Comparison of ENCODE assay signal across 8 cellular contexts in genomic region chr7:108526768-108527017, GRCh38. TPM values are rescaled to one million over a fixed set of nuclear protein-coding genes. Genes with fewer than 3 reads are reported as not detected.
DNase-seq lines count a peak whose midpoint lies in the region; ATAC-seq and TF ChIP-seq lines count a peak whose summit lies in the region.

No MANE protein-coding gene starts in this region.

- intact Hi-C loops in Right ventricle myocardium inferior (cut with DNase I), result loop anchor here (1.0 kb wide), 1 partner anchor 43 kb away; the partner anchor contains the start of genes DNAJB9 and THAP5
- intact Hi-C loops in uterus (cut with DNase I; ENCODE audit: low total_unique reads), result no loop called here

- H3K36me3 ChIP-seq in cardiac muscle cell (no peaks in the 10 kb centered on the region), brain microvascular endothelial cell (replicated peaks) (no peaks in the 10 kb centered on the region), mesodermal cell (ENCODE audit: control insufficient read depth, insufficient read depth, low read length) (no peaks in the 10 kb centered on the region), uterus (no peaks in the 10 kb centered on the region)

- in situ Hi-C loops in brain microvascular endothelial cell (cut with HindIII; ENCODE audit: low pct_ligation_motif_present, low sequenced_read_pairs), result no loop called here

- TF ChIP-seq CTCF in cardiac muscle cell (IDR thresholded peaks at IDR 0.05; ENCODE audit: low read depth, low read length) (no peak), brain microvascular endothelial cell (IDR thresholded peaks at IDR 0.05; ENCODE audit: low read depth, low read length, missing control alignments) (no peak), uterus (IDR thresholded peaks at IDR 0.05) (no peak), GM20000 (IDR thresholded peaks at IDR 0.05; ENCODE audit: extremely low read depth, missing control alignments) (no peak)

- DNase-seq in cardiac muscle cell (ENCODE audit: low read depth in 1 of 2, low spot score in 1 of 2) (no peak), Right ventricle myocardium inferior (ENCODE audit: missing footprints) (no peak), brain microvascular endothelial cell (no peak), uterus (no peak), GM20000 (ENCODE audit: low spot score) (no peak), NCI-H82 treated with DMSO at 0.1 percent for 48 hours (lab: John Stamatoyannopoulos, UW; ENCODE audit: unreplicated experiment) (no peak)

- TF ChIP-seq POLR2A in uterus (IDR thresholded peaks at IDR 0.05), result no peak

- H3K4me3 ChIP-seq in cardiac muscle cell (peak overlapping the region; percentile 46), brain microvascular endothelial cell (ENCODE audit: low read depth, low read length) (peak overlapping the region; percentile 91), mesodermal cell (ENCODE audit: extremely low read depth, insufficient read depth, low read length, poor library complexity, severe bottlenecking) (peak overlapping the region; percentile 61), uterus (peak overlapping the region; percentile 41 to 69)

- 0% methylated on average over 1 of the region's 3 CpGs; no CpG with 5 or more reads in 1 of the 2 experiments for WGBS in mesodermal cell (ENCODE audit: insufficient coverage in 2 of 2), 2 experiments

- no peaks in the 10 kb centered on the region for H3K9me3 ChIP-seq in cardiac muscle cell (ENCODE audit: low read depth)
- no peaks in the 10 kb centered on the region for H3K9me3 ChIP-seq in mesodermal cell (ENCODE audit: control insufficient read depth, low read length)
- no peaks in the 10 kb centered on the region for H3K9me3 ChIP-seq in uterus

- H3K27me3 ChIP-seq in cardiac muscle cell (no peaks in the 10 kb centered on the region), brain microvascular endothelial cell (replicated peaks) (no peaks in the 10 kb centered on the region), uterus (no peaks in the 10 kb centered on the region)

- no peak for ATAC-seq in Right ventricle myocardium inferior
- no peak for ATAC-seq in HG03097 (IDR thresholded peaks at IDR 0.05; ENCODE audit: low FRiP score, unreplicated experiment)

- H3K27ac ChIP-seq in cardiac muscle cell (peak overlapping the region; percentile 97), brain microvascular endothelial cell (peak overlapping the region; percentile 98), mesodermal cell (ENCODE audit: low read depth, low read length, severe bottlenecking) (peak overlapping the region; percentile 97), uterus (peak overlapping the region; percentile 92 to 96)

- H3K4me1 ChIP-seq in cardiac muscle cell (ENCODE audit: low read depth), result peaks cover 24% of the 10 kb centered on the region
- H3K4me1 ChIP-seq in mesodermal cell (ENCODE audit: control insufficient read depth, insufficient read depth, low read length, poor library complexity, severe bottlenecking), result peaks cover 4% of the 10 kb centered on the region
- H3K4me1 ChIP-seq in uterus, result peaks cover 4 to 12% of the 10 kb centered on the region in 2 donors

RNA-seq across cellular contexts. Expression of gene PNPLA8, which starts 0.8 kb away (rescaled TPM):
- 19.6 and 20.0 TPM in 2 replicates for total RNA-seq in cardiac muscle cell
- 21.3 and 30.5 TPM in 2 replicates for polyA plus RNA-seq in cardiac muscle cell
- 31.1 TPM for total RNA-seq in Right ventricle myocardium inferior
- polyA plus RNA-seq in mesodermal cell (2013, experiment 1 of 2), result 21.5 TPM
- polyA plus RNA-seq in mesodermal cell (2013, experiment 2 of 2), result 23.9 TPM
- total RNA-seq in uterus, result 10 to 100 TPM; 31.4 to 57.1 (median 46.7) TPM

RNA-seq across cellular contexts. Expression of gene THAP5, which starts 42.8 kb away (rescaled TPM):
- total RNA-seq in cardiac muscle cell, result 16.5 and 24.1 TPM in 2 replicates
- 19.9 and 20.2 TPM in 2 replicates for polyA plus RNA-seq in cardiac muscle cell
- 20.3 TPM for total RNA-seq in Right ventricle myocardium inferior
- polyA plus RNA-seq in mesodermal cell (2013, experiment 1 of 2), result 19.2 TPM
- 25.0 TPM for polyA plus RNA-seq in mesodermal cell (2013, experiment 2 of 2)
- total RNA-seq in uterus, result 10 to 100 TPM; 21.0 to 55.6 (median 45.6) TPM

RNA-seq across cellular contexts. Expression of gene DNAJB9, which starts 43.0 kb away (rescaled TPM):
- total RNA-seq in cardiac muscle cell (183 and 204 TPM in 2 replicates), Right ventricle myocardium inferior (34.4 TPM), uterus (100 to 1,000 TPM in 1 of 4 donors, 10 to 100 TPM in 3; 28.7 to 362 (median 44.8) TPM)
- polyA plus RNA-seq in cardiac muscle cell, result 81.2 and 108 TPM in 2 replicates
- 19.6 TPM for polyA plus RNA-seq in mesodermal cell (2013, experiment 1 of 2)
- polyA plus RNA-seq in mesodermal cell (2013, experiment 2 of 2), result 24.4 TPM
